In the genomic region with DNA sequence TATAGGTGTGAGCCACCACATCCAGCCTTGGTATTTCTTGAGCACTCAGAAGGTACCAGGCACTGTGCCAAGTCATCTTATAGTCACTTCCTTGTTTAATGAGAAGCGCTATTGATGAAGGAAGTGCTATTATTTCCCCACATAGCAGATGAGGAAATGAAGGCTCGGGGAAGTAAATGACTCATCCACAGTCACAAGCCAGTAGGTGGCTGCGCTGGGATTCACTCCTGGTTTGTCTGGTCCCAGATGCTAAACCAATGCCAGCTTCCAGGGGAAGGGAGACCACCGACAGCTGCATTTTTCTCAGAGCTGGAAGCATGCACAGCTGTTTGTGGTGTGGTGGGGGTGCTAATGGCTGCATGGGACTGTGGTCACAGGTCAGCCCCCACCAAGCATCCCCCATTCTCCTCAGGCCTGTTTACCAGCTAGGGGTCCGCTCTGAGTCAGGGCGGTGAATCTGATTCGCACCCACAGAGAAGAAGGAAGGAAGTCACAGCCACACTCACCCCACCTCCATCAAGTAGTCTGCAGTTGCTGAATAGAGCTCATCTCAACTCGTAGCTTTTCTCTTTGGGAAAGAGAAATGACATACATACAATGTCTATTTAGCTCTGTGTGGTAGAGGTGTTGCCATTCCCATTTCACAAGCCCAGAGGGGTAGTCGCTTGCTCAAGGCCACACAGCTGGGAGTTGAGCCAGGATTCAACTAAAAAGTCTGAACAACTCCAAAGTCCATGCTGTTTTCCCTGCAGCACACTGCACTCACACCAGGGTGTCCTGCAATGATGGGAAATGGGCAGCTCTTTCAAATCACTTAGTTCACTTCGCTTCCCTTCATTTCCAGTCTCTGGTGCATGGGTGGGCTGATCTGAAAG, we compare ENCODE assay signal across 1 cellular context.
TF ChIP-seq lines count a peak whose summit lies in the region.

No MANE protein-coding gene starts in this region.

TF ChIP-seq in HepG2, 621 proteins besides CTCF, POLR2A, EP300 and RAD21 (continued from another document and continues in another):
- TF ChIP-seq TFAP4 (IDR thresholded peaks at IDR 0.05; ENCODE audit: borderline replicate concordance, low read depth) (peak; percentile 43; the same call in 1 of the 2 replicates), KDM4B (CRISPR knock-in tag; IDR thresholded peaks at IDR 0.05) (no peak), ZBTB42 (CRISPR knock-in tag; IDR thresholded peaks at IDR 0.05) (no peak), ZNF446 (CRISPR knock-in tag; IDR thresholded peaks at IDR 0.05) (no peak), SALL2 (CRISPR knock-in tag; IDR thresholded peaks at IDR 0.05) (no peak), ZNF431 (CRISPR knock-in tag; IDR thresholded peaks at IDR 0.05; ENCODE audit: borderline replicate concordance, low read depth) (no peak), DPF2 (CRISPR knock-in tag; IDR thresholded peaks at IDR 0.05; ENCODE audit: borderline replicate concordance, low read depth) (0 out of 2 replicates have a peak, but pooled peaks have one; percentile 43), ATF1 (CRISPR knock-in tag; IDR thresholded peaks at IDR 0.05) (no peak), ZNF7 (CRISPR knock-in tag; IDR thresholded peaks at IDR 0.05) (no peak), ZSCAN12 (CRISPR knock-in tag; IDR thresholded peaks at IDR 0.05) (no peak), NR0B2 (CRISPR knock-in tag; IDR thresholded peaks at IDR 0.05) (no peak), GTF3A (CRISPR knock-in tag; conservative IDR thresholded peaks at IDR 0.05) (no peak), NFKBIZ (CRISPR knock-in tag; IDR thresholded peaks at IDR 0.05) (no peak; the same call in 1 of the 2 replicates), MAFF (IDR thresholded peaks at IDR 0.05; ENCODE audit: low read depth, low read length) (no peak), TCF12 (IDR thresholded peaks at IDR 0.05) (no peak), TCF12 (CRISPR knock-in tag; IDR thresholded peaks at IDR 0.05) (no peak), ZNF878 (CRISPR knock-in tag; IDR thresholded peaks at IDR 0.05) (no peak), STAT5B (CRISPR knock-in tag; IDR thresholded peaks at IDR 0.05) (no peak), ZBTB46 (CRISPR knock-in tag; IDR thresholded peaks at IDR 0.05; ENCODE audit: borderline replicate concordance) (no peak), ZNF790 (CRISPR knock-in tag; IDR thresholded peaks at IDR 0.05; ENCODE audit: borderline replicate concordance) (no peak), SMAD3 (CRISPR knock-in tag; IDR thresholded peaks at IDR 0.05) (peak; percentile 14; the same call in 1 of the 2 replicates), AKAP8 (CRISPR knock-in tag; IDR thresholded peaks at IDR 0.05) (no peak), PHF20 (CRISPR knock-in tag; IDR thresholded peaks at IDR 0.05) (no peak), ZNF850 (CRISPR knock-in tag; conservative IDR thresholded peaks at IDR 0.05) (no peak), CBX5 (CRISPR knock-in tag; IDR thresholded peaks at IDR 0.05; ENCODE audit: borderline replicate concordance) (no peak), GRHL1 (CRISPR knock-in tag; conservative IDR thresholded peaks at IDR 0.05) (no peak), SP2 (CRISPR knock-in tag; IDR thresholded peaks at IDR 0.05) (no peak), NFIB (CRISPR knock-in tag; IDR thresholded peaks at IDR 0.05; ENCODE audit: borderline replicate concordance) (no peak), ZFP90 (CRISPR knock-in tag; IDR thresholded peaks at IDR 0.05; ENCODE audit: borderline replicate concordance) (no peak), MBNL3 (CRISPR knock-in tag; conservative IDR thresholded peaks at IDR 0.05) (no peak), MBD4 (IDR thresholded peaks at IDR 0.05; ENCODE audit: borderline replicate concordance, low read length) (no peak), SNAPC2 (CRISPR knock-in tag; IDR thresholded peaks at IDR 0.05) (no peak), ZNF780A (CRISPR knock-in tag; IDR thresholded peaks at IDR 0.05) (no peak)
- TF ChIP-seq, protein P1, sequence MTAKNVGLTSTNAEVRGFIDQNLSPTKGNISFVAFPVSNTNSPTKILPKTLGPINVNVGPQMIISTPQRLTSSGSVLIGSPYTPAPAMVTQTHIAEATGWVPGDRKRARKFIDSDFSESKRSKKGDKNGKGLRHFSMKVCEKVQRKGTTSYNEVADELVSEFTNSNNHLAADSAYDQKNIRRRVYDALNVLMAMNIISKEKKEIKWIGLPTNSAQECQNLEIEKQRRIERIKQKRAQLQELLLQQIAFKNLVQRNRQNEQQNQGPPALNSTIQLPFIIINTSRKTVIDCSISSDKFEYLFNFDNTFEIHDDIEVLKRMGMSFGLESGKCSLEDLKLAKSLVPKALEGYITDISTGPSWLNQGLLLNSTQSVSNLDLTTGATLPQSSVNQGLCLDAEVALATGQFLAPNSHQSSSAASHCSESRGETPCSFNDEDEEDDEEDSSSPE (CRISPR knock-in tag; IDR thresholded peaks at IDR 0.05) = no peak
- TF ChIP-seq, protein P2, sequence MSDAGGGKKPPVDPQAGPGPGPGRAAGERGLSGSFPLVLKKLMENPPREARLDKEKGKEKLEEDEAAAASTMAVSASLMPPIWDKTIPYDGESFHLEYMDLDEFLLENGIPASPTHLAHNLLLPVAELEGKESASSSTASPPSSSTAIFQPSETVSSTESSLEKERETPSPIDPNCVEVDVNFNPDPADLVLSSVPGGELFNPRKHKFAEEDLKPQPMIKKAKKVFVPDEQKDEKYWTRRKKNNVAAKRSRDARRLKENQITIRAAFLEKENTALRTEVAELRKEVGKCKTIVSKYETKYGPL (CRISPR knock-in tag; IDR thresholded peaks at IDR 0.05) = no peak
- TF ChIP-seq, protein P3, sequence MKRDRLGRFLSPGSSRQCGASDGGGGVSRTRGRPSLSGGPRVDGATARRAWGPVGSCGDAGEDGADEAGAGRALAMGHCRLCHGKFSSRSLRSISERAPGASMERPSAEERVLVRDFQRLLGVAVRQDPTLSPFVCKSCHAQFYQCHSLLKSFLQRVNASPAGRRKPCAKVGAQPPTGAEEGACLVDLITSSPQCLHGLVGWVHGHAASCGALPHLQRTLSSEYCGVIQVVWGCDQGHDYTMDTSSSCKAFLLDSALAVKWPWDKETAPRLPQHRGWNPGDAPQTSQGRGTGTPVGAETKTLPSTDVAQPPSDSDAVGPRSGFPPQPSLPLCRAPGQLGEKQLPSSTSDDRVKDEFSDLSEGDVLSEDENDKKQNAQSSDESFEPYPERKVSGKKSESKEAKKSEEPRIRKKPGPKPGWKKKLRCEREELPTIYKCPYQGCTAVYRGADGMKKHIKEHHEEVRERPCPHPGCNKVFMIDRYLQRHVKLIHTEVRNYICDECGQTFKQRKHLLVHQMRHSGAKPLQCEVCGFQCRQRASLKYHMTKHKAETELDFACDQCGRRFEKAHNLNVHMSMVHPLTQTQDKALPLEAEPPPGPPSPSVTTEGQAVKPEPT (CRISPR knock-in tag; IDR thresholded peaks at IDR 0.05; ENCODE audit: low read depth) = 0 out of 2 replicates have a peak, but pooled peaks have one; percentile 5
- TF ChIP-seq, protein P4, sequence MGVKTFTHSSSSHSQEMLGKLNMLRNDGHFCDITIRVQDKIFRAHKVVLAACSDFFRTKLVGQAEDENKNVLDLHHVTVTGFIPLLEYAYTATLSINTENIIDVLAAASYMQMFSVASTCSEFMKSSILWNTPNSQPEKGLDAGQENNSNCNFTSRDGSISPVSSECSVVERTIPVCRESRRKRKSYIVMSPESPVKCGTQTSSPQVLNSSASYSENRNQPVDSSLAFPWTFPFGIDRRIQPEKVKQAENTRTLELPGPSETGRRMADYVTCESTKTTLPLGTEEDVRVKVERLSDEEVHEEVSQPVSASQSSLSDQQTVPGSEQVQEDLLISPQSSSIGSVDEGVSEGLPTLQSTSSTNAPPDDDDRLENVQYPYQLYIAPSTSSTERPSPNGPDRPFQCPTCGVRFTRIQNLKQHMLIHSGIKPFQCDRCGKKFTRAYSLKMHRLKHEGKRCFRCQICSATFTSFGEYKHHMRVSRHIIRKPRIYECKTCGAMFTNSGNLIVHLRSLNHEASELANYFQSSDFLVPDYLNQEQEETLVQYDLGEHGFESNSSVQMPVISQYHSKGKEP (CRISPR knock-in tag; IDR thresholded peaks at IDR 0.05) = no peak
- TF ChIP-seq, protein P5, sequence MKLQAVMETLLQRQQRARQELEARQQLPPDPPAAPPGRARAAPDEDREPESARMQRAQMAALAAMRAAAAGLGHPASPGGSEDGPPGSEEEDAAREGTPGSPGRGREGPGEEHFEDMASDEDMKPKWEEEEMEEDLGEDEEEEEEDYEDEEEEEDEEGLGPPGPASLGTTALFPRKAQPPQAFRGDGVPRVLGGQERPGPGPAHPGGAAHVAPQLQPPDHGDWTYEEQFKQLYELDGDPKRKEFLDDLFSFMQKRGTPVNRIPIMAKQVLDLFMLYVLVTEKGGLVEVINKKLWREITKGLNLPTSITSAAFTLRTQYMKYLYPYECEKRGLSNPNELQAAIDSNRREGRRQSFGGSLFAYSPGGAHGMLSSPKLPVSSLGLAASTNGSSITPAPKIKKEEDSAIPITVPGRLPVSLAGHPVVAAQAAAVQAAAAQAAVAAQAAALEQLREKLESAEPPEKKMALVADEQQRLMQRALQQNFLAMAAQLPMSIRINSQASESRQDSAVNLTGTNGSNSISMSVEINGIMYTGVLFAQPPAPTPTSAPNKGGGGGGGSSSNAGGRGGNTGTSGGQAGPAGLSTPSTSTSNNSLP (IDR thresholded peaks at IDR 0.05; ENCODE audit: low read depth, low read length) = no peak
- TF ChIP-seq, protein P6, sequence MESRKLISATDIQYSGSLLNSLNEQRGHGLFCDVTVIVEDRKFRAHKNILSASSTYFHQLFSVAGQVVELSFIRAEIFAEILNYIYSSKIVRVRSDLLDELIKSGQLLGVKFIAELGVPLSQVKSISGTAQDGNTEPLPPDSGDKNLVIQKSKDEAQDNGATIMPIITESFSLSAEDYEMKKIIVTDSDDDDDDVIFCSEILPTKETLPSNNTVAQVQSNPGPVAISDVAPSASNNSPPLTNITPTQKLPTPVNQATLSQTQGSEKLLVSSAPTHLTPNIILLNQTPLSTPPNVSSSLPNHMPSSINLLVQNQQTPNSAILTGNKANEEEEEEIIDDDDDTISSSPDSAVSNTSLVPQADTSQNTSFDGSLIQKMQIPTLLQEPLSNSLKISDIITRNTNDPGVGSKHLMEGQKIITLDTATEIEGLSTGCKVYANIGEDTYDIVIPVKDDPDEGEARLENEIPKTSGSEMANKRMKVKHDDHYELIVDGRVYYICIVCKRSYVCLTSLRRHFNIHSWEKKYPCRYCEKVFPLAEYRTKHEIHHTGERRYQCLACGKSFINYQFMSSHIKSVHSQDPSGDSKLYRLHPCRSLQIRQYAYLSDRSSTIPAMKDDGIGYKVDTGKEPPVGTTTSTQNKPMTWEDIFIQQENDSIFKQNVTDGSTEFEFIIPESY (CRISPR knock-in tag; IDR thresholded peaks at IDR 0.05) = no peak
- TF ChIP-seq, protein P7, sequence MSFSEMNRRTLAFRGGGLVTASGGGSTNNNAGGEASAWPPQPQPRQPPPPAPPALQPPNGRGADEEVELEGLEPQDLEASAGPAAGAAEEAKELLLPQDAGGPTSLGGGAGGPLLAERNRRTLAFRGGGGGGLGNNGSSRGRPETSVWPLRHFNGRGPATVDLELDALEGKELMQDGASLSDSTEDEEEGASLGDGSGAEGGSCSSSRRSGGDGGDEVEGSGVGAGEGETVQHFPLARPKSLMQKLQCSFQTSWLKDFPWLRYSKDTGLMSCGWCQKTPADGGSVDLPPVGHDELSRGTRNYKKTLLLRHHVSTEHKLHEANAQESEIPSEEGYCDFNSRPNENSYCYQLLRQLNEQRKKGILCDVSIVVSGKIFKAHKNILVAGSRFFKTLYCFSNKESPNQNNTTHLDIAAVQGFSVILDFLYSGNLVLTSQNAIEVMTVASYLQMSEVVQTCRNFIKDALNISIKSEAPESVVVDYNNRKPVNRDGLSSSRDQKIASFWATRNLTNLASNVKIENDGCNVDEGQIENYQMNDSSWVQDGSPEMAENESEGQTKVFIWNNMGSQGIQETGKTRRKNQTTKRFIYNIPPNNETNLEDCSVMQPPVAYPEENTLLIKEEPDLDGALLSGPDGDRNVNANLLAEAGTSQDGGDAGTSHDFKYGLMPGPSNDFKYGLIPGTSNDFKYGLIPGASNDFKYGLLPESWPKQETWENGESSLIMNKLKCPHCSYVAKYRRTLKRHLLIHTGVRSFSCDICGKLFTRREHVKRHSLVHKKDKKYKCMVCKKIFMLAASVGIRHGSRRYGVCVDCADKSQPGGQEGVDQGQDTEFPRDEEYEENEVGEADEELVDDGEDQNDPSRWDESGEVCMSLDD (CRISPR knock-in tag; IDR thresholded peaks at IDR 0.05; ENCODE audit: borderline replicate concordance) = no peak
